ENCODE assay signal across 16 cellular contexts in genomic region chr17:29927546-29927945, GRCh38. TPM values are rescaled to one million over a fixed set of nuclear protein-coding genes. Genes with fewer than 3 reads are reported as not detected.
DNase-seq lines count a peak whose midpoint lies in the region; ATAC-seq and TF ChIP-seq lines count a peak whose summit lies in the region.
"Had no signal": no experiment of that assay in that cellular context is flagged by ENCODE, and none has a peak within 500 bp of the region (broad histone marks: within the 10 kb centered on the region; RNA-seq: fewer than 3 reads in every experiment).

No MANE protein-coding gene starts in this region.

- TF ChIP-seq CTCF in VCaP (conservative IDR thresholded peaks at IDR 0.05) (no peak), GM13977 (IDR thresholded peaks at IDR 0.05; ENCODE audit: extremely low read depth, insufficient read depth, missing control alignments) (no peak), hepatocyte (IDR thresholded peaks at IDR 0.05; ENCODE audit: poor library complexity) (no peak)

- H3K4me2 ChIP-seq in BLaER1 treated with 17β-estradiol and CSF1 and Interleukin-3, amounts not matched to agents 10 nM and 100 nM, result peak overlapping the region; percentile 87 to 98 (median 92)
- H3K4me2 ChIP-seq in GM23248 (ENCODE audit: unreplicated experiment), result peak overlapping the region; percentile 93
- no peak overlapping the region for H3K4me2 ChIP-seq in hepatocyte

- 19 to 30% methylated on average over 1 of the region's 1 CpG for WGBS in GM23248 (ENCODE audit: low coverage in 1 of 2, low lambda C conversion rate in 2 of 2, missing lambda C conversion rate in 2 of 2), 2 experiments
- WGBS in hepatocyte (ENCODE audit: low lambda C conversion rate, missing lambda C conversion rate), result 58% methylated on average over 1 of the region's 1 CpG

- peaks cover 4 to 60% (median 32%) of the 10 kb centered on the region in 11 experiments; a peak in 14 of 22 replicates for H4K20me1 ChIP-seq in BLaER1 treated with 17β-estradiol and CSF1 and Interleukin-3, amounts not matched to agents 10 nM and 100 nM
- H4K20me1 ChIP-seq in GM23248 (ENCODE audit: insufficient read depth) (no peaks in the 10 kb centered on the region), hepatocyte (ENCODE audit: insufficient read depth, poor library complexity, severe bottlenecking) (no peaks in the 10 kb centered on the region)

- H3K4me1 ChIP-seq in BLaER1 treated with 17β-estradiol and CSF1 and Interleukin-3, amounts not matched to agents 10 nM and 100 nM, result peaks cover 38 to 59% (median 46%) of the 10 kb centered on the region in 10 experiments
- H3K4me1 ChIP-seq in GM23248 (ENCODE audit: insufficient read depth), result peaks cover 20% of the 10 kb centered on the region
- H3K4me1 ChIP-seq in hepatocyte (ENCODE audit: insufficient read depth), result peaks cover 17% of the 10 kb centered on the region

- no peaks in the 10 kb centered on the region for H3K27me3 ChIP-seq in BLaER1 treated with 17β-estradiol and CSF1 and Interleukin-3, amounts not matched to agents 10 nM and 100 nM
- H3K27me3 ChIP-seq in GM23248 (replicated peaks; ENCODE audit: insufficient read depth), result no peaks in the 10 kb centered on the region
- H3K27me3 ChIP-seq in hepatocyte, result no peaks in the 10 kb centered on the region
- H3K27me3 ChIP-seq: brain microvascular endothelial cell had no signal

- ATAC-seq in HG03139 (IDR thresholded peaks at IDR 0.05; ENCODE audit: unreplicated experiment) (no peak), HG03342 (IDR thresholded peaks at IDR 0.05; ENCODE audit: unreplicated experiment) (no peak)
- ATAC-seq: activated T-helper 17 cell treated with anti-CD3 and anti-CD28 coated beads, Interleukin-2, amount 50 U/mL, for 72 hours; esophagus mucosa; GM23338; sciatic nerve had no signal

- peak overlapping the region in 3 of 11 experiments; percentile 88 to 94 (median 88); a peak in 3 of 22 replicates for H3K27ac ChIP-seq in BLaER1 treated with 17β-estradiol and CSF1 and Interleukin-3, amounts not matched to agents 10 nM and 100 nM
- H3K27ac ChIP-seq in GM23248 (no peak overlapping the region), VCaP (peak overlapping the region; percentile 95), hepatocyte (no peak overlapping the region)
- H3K27ac ChIP-seq: brain microvascular endothelial cell had no signal

- no peaks in the 10 kb centered on the region for H3K9me2 ChIP-seq in GM23248 (ENCODE audit: insufficient read depth)
- H3K9me2 ChIP-seq in hepatocyte (replicated peaks; ENCODE audit: insufficient read depth), result no peaks in the 10 kb centered on the region

- H2AFZ ChIP-seq in GM23248 (no peak overlapping the region), hepatocyte (no peak overlapping the region)
- H2AFZ ChIP-seq: GM23338 had no signal

- DNase-seq in GM23248, result no peak
- DNase-seq in lung microvascular endothelial cell (ENCODE audit: low read depth in 2 of 2), result peak; percentile 69
- no peak for DNase-seq in GM13977 (ENCODE audit: low spot score)
- DNase-seq in hepatocyte (ENCODE audit: low spot score), result no peak
- DNase-seq: activated CD4-positive, alpha-beta T cell treated with anti-CD3 and anti-CD28 coated beads, Interleukin-2, amount 50 U/mL, for 1 hour; brain microvascular endothelial cell; COR-L47; NCI-H748 treated with DMSO at 0.1 percent for 48 hours had no signal

- peak overlapping the region in 6 of 10 experiments; percentile 7 to 82 (median 73); a peak in 9 of 20 replicates for H3K4me3 ChIP-seq in BLaER1 treated with 17β-estradiol and CSF1 and Interleukin-3, amounts not matched to agents 10 nM and 100 nM
- H3K4me3 ChIP-seq in GM23248, result 0 out of 2 replicates have a peak overlapping the region, but pooled peaks have one; percentile 80
- no peak overlapping the region for H3K4me3 ChIP-seq in hepatocyte

- H3K9me3 ChIP-seq in BLaER1 treated with 17β-estradiol and CSF1 and Interleukin-3, amounts not matched to agents 10 nM and 100 nM (replicated peaks in 1 of 11), result no peaks in the 10 kb centered on the region
- H3K9me3 ChIP-seq in GM23248 (ENCODE audit: low read depth) (no peaks in the 10 kb centered on the region), hepatocyte (ENCODE audit: low read depth) (no peaks in the 10 kb centered on the region)

- peaks cover 0 to 31% (median 17%) of the 10 kb centered on the region in 11 experiments; a peak in 15 of 22 replicates for H3K36me3 ChIP-seq in BLaER1 treated with 17β-estradiol and CSF1 and Interleukin-3, amounts not matched to agents 10 nM and 100 nM
- H3K36me3 ChIP-seq in GM23248 (ENCODE audit: low read depth) (no peaks in the 10 kb centered on the region), hepatocyte (replicated peaks; ENCODE audit: insufficient read depth, low read depth) (no peaks in the 10 kb centered on the region)
- H3K36me3 ChIP-seq: brain microvascular endothelial cell had no signal

- peaks cover 10% of the 10 kb centered on the region; the same call in 1 of the 2 replicates for H3F3A ChIP-seq in GM23248 (ENCODE audit: insufficient read depth)

- in situ Hi-C loops in GM23248 (cut with MboI) (no loop called here), GM13977 (cut with MboI; ENCODE audit: low pct_unique_long_range_greater_than_20kb, low sequenced_read_pairs, unreplicated experiment) (loop anchor here (25.0 kb wide), 1 partner anchor 290 kb away; no protein-coding TSS in a partner anchor)

- H3K79me2 ChIP-seq in GM23248 (ENCODE audit: insufficient read depth), result peaks cover 73% of the 10 kb centered on the region
- peaks cover 58% of the 10 kb centered on the region for H3K79me2 ChIP-seq in hepatocyte

- peak overlapping the region in 3 of 11 experiments; percentile 35 to 88 (median 86); a peak in 5 of 22 replicates for H3K9ac ChIP-seq in BLaER1 treated with 17β-estradiol and CSF1 and Interleukin-3, amounts not matched to agents 10 nM and 100 nM
- H3K9ac ChIP-seq in GM23248, result no peak overlapping the region

RNA-seq across cellular contexts. Expression of gene SSH2, which starts 2.5 kb away (rescaled TPM):
- 8.3 and 9.7 TPM in 2 replicates for total RNA-seq in GM23248 (2014; rRNA removed; shearing (Covaris generic))
- polyA plus RNA-seq in GM23248 (2016; fragmentation: Nextera tagmentation; extraction: Ambion mirVana), result 16.3 and 18.9 TPM in 2 replicates
- 10.7 and 11.6 TPM in 2 replicates for total RNA-seq in lung microvascular endothelial cell
- total RNA-seq in hepatocyte, result 8.3 and 9.9 TPM in 2 replicates
- polyA plus RNA-seq in hepatocyte, result 12.7 and 15.7 TPM in 2 replicates

RNA-seq across cellular contexts. Expression of gene EFCAB5, which starts 13.9 kb away (rescaled TPM):
- not detected in 2 replicates for total RNA-seq in GM23248 (2014; rRNA removed; shearing (Covaris generic))
- 0.41 and 0.62 TPM in 2 replicates for polyA plus RNA-seq in GM23248 (2016; fragmentation: Nextera tagmentation; extraction: Ambion mirVana)
- total RNA-seq in lung microvascular endothelial cell, result under 0.01 and 0.40 TPM in 2 replicates
- total RNA-seq in hepatocyte, result 0.12 and 0.27 TPM in 2 replicates
- polyA plus RNA-seq in hepatocyte, result 0.48 and 0.63 TPM in 2 replicates
- total RNA-seq: esophagus mucosa, GM23338 had no signal

Comparison
In these comparisons a context has a peak if more than half of its experiments do, and no peak if none do; other contexts are left out.
1. DNase-seq: peak in lung microvascular endothelial cell (2 of 2); none in GM23248 (single experiment), GM13977 (single experiment) and hepatocyte (single experiment).